ENCODE assay signal across 1 cellular context in genomic region chr19:8340341-8341096, GRCh38.
TF ChIP-seq lines count a peak whose summit lies in the region.

No MANE protein-coding gene starts in this region.

TF ChIP-seq in HepG2, 621 proteins besides CTCF, POLR2A, EP300 and RAD21 (continues in another document):
- TF ChIP-seq MIER3 (CRISPR knock-in tag; IDR thresholded peaks at IDR 0.05; ENCODE audit: borderline replicate concordance), result no peak
- TF ChIP-seq ZNF891 (CRISPR knock-in tag; IDR thresholded peaks at IDR 0.05), result no peak
- no peak; the same call in 1 of the 2 replicates for TF ChIP-seq TBX2 (CRISPR knock-in tag; IDR thresholded peaks at IDR 0.05; ENCODE audit: borderline replicate concordance)
- no peak for TF ChIP-seq TBX3 (IDR thresholded peaks at IDR 0.05; ENCODE audit: borderline replicate concordance)
- no peak for TF ChIP-seq ZNF496 (CRISPR knock-in tag; IDR thresholded peaks at IDR 0.05; ENCODE audit: insufficient replicate concordance)
- no peak for TF ChIP-seq KAT7 (CRISPR knock-in tag; IDR thresholded peaks at IDR 0.05; ENCODE audit: borderline replicate concordance)
- no peak for TF ChIP-seq NONO (IDR thresholded peaks at IDR 0.05)
- TF ChIP-seq NONO (CRISPR knock-in tag; conservative IDR thresholded peaks at IDR 0.05), result 0 out of 2 replicates have a peak, but pooled peaks have one; percentile 42
- TF ChIP-seq ZNF557 (CRISPR knock-in tag; IDR thresholded peaks at IDR 0.05), result no peak
- no peak for TF ChIP-seq THRA (CRISPR knock-in tag; IDR thresholded peaks at IDR 0.05; ENCODE audit: borderline replicate concordance)
- no peak for TF ChIP-seq KLF9 (CRISPR knock-in tag; IDR thresholded peaks at IDR 0.05; ENCODE audit: low read depth)
- TF ChIP-seq MED1 (CRISPR knock-in tag; IDR thresholded peaks at IDR 0.05), result 0 out of 2 replicates have a peak, but pooled peaks have one; percentile 21
- TF ChIP-seq ZNF350 (CRISPR knock-in tag; IDR thresholded peaks at IDR 0.05; ENCODE audit: borderline replicate concordance, low read depth), result peak; percentile 64; the same call in 1 of the 2 replicates
- no peak for TF ChIP-seq IRF9 (CRISPR knock-in tag; IDR thresholded peaks at IDR 0.05; ENCODE audit: borderline replicate concordance)
- TF ChIP-seq FOXA3 (CRISPR knock-in tag; IDR thresholded peaks at IDR 0.05), result no peak
- TF ChIP-seq ZNF569 (CRISPR knock-in tag; IDR thresholded peaks at IDR 0.05; ENCODE audit: borderline replicate concordance), result no peak
- 0 out of 2 replicates have a peak, but pooled peaks have one; percentile 20 for TF ChIP-seq ZNF609 (CRISPR knock-in tag; IDR thresholded peaks at IDR 0.05; ENCODE audit: borderline replicate concordance)
- peak; percentile 43; the same call in 1 of the 2 replicates for TF ChIP-seq ZFP91 (CRISPR knock-in tag; IDR thresholded peaks at IDR 0.05; ENCODE audit: borderline replicate concordance)
- no peak for TF ChIP-seq RNF219 (CRISPR knock-in tag; IDR thresholded peaks at IDR 0.05)
- TF ChIP-seq CBX2 (IDR thresholded peaks at IDR 0.05; ENCODE audit: low read depth, low read length), result no peak
- no peak for TF ChIP-seq CBX2 (CRISPR knock-in tag; IDR thresholded peaks at IDR 0.05; ENCODE audit: low read depth)
- no peak for TF ChIP-seq SP5 (CRISPR knock-in tag; IDR thresholded peaks at IDR 0.05; ENCODE audit: borderline replicate concordance, low read depth)
- 0 out of 2 replicates have a peak, but pooled peaks have one; percentile 18 for TF ChIP-seq ZNF362 (CRISPR knock-in tag; IDR thresholded peaks at IDR 0.05; ENCODE audit: borderline replicate concordance)
- no peak for TF ChIP-seq SP2 (CRISPR knock-in tag; IDR thresholded peaks at IDR 0.05)
- 0 out of 2 replicates have a peak, but pooled peaks have one; percentile 16 for TF ChIP-seq MAX (IDR thresholded peaks at IDR 0.05)
- TF ChIP-seq GABPA (IDR thresholded peaks at IDR 0.05; ENCODE audit: low read depth, low read length), result no peak
- TF ChIP-seq GABPA (CRISPR knock-in tag; IDR thresholded peaks at IDR 0.05; ENCODE audit: low read depth), result peak; percentile 32; the same call in 1 of the 2 replicates
- no peak for TF ChIP-seq GRHL1 (CRISPR knock-in tag; conservative IDR thresholded peaks at IDR 0.05)
- no peak for TF ChIP-seq POGK (CRISPR knock-in tag; conservative IDR thresholded peaks at IDR 0.05)
- no peak for TF ChIP-seq TFE3 (CRISPR knock-in tag; IDR thresholded peaks at IDR 0.05)
- TF ChIP-seq ZNF564 (CRISPR knock-in tag; IDR thresholded peaks at IDR 0.05), result no peak
- no peak for TF ChIP-seq ZNF614 (CRISPR knock-in tag; IDR thresholded peaks at IDR 0.05; ENCODE audit: borderline replicate concordance)
- TF ChIP-seq MTERF4 (CRISPR knock-in tag; IDR thresholded peaks at IDR 0.05), result no peak
- no peak for TF ChIP-seq TMF1 (CRISPR knock-in tag; IDR thresholded peaks at IDR 0.05; ENCODE audit: low read depth)
- no peak for TF ChIP-seq REXO4 (CRISPR knock-in tag; IDR thresholded peaks at IDR 0.05; ENCODE audit: borderline replicate concordance)
- TF ChIP-seq TFDP1 (CRISPR knock-in tag; IDR thresholded peaks at IDR 0.05; ENCODE audit: borderline replicate concordance), result no peak
- TF ChIP-seq ATRX (CRISPR knock-in tag; IDR thresholded peaks at IDR 0.05; ENCODE audit: borderline replicate concordance), result no peak
- TF ChIP-seq ZFX (CRISPR knock-in tag; IDR thresholded peaks at IDR 0.05; ENCODE audit: low read depth), result 0 out of 2 replicates have a peak, but pooled peaks have one; percentile 29
- peak; percentile 39 for TF ChIP-seq GATAD2A (CRISPR knock-in tag; IDR thresholded peaks at IDR 0.05)
